ENCODE assay signal across 20 cellular contexts in the genomic region with DNA sequence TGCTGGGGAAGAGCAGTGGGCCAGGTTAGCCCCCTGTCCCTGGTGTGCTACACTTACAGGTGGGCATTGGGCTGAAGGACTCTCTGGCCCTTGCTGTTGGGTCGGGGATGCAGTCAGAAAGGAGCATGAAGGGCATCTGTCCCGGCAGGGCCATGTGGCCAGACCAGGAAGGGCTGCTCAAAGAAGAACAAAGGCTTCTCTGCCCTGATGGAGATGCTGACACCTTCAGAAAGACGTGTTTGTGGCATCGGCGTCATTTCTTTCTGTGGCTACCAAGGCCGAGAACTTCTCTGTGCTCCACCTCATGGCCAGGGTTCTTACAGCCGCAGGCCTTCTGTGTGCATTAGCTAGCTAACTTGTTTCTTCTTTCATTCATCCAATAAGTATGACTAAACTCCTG.
DNase-seq lines count a peak whose midpoint lies in the region; ATAC-seq lines count a peak whose summit lies in the region.
"Had no signal": no experiment of that assay in that cellular context is flagged by ENCODE, and none has a peak within 500 bp of the region (broad histone marks: within the 10 kb centered on the region; RNA-seq: fewer than 3 reads in every experiment).

No MANE protein-coding gene starts in this region.

- no peak overlapping the region for H3K4ac ChIP-seq in neuronal stem cell (ENCODE audit: low read length)

- H2BK5ac ChIP-seq in neuronal stem cell (ENCODE audit: low read length), result no peak overlapping the region

- H3K27ac ChIP-seq in neuronal stem cell (replicated peaks; ENCODE audit: low read length), result no peak overlapping the region
- H3K27ac ChIP-seq: HL-60, SJCRH30 had no signal

- H4K91ac ChIP-seq in neuronal stem cell (ENCODE audit: low read depth, low read length, poor library complexity), result no peak overlapping the region

- H3K9me3 ChIP-seq in neuronal stem cell (replicated peaks in 1 of 2; ENCODE audit: control insufficient read depth in 2 of 2, insufficient read depth in 1 of 2, low read depth in 1 of 2, low read length in 2 of 2), result no peaks in the 10 kb centered on the region
- H3K9me3 ChIP-seq: BE2C, SJCRH30 had no signal

- no peak overlapping the region for H3K23ac ChIP-seq in neuronal stem cell (ENCODE audit: low read depth, low read length, poor library complexity)

- H3K27ac Mint-ChIP-seq in activated CD8-positive, alpha-beta memory T cell treated with anti-CD3 and anti-CD28 coated beads, Interleukin-2, amount 10 ng/mL, durations not matched to agents 7 days and 5 days, result peak overlapping the region; percentile 34
- peak overlapping the region; percentile 75 to 85 for H3K27ac Mint-ChIP-seq in effector memory CD8-positive, alpha-beta T cell

- peak overlapping the region; percentile 45 for H3K18ac ChIP-seq in neuronal stem cell (ENCODE audit: low read length)

- no peaks in the 10 kb centered on the region for H3K36me3 Mint-ChIP-seq in activated CD8-positive, alpha-beta memory T cell treated with anti-CD3 and anti-CD28 coated beads, Interleukin-2, amount 10 ng/mL, durations not matched to agents 7 days and 5 days
- peaks cover 7% of the 10 kb centered on the region for H3K36me3 Mint-ChIP-seq in effector memory CD8-positive, alpha-beta T cell (ENCODE audit: insufficient read depth)

- no peak overlapping the region for H3K4me2 ChIP-seq in neuronal stem cell (ENCODE audit: insufficient read depth, low read length, poor library complexity, severe bottlenecking)

- H2BK15ac ChIP-seq in neuronal stem cell (ENCODE audit: low read length), result no peak overlapping the region

- DNase-seq in activated CD8-positive, alpha-beta memory T cell treated with anti-CD3 and anti-CD28 coated beads, Interleukin-2, amount 10 ng/mL, durations not matched to agents 7 days and 5 days, result no peak
- DNase-seq in activated CD8-positive, alpha-beta memory T cell treated with anti-CD3 and anti-CD28 coated beads, Interleukin-2, amount 50 U/mL, for 48 hours, result no peak
- DNase-seq in RPMI8226 (peak; percentile 13), neuronal stem cell (ENCODE audit: low spot score) (no peak), NCI-H526 (lab: John Stamatoyannopoulos, UW) (no peak)
- DNase-seq in effector memory CD8-positive, alpha-beta T cell, result peak in 1 of 3 experiments; percentile 9
- DNase-seq: 8988T, BE2C, DMS 273 treated with DMSO at 0.1 percent for 48 hours, H7, NCI-H1105, NCI-H1694, NCI-H345, NCI-H69, PC-3, SJCRH30 had no signal

- H3K9ac ChIP-seq in neuronal stem cell (ENCODE audit: low read depth, low read length, poor library complexity), result no peak overlapping the region

- no peaks in the 10 kb centered on the region for H3K27me3 Mint-ChIP-seq in activated CD8-positive, alpha-beta memory T cell treated with anti-CD3 and anti-CD28 coated beads, Interleukin-2, amount 10 ng/mL, durations not matched to agents 7 days and 5 days
- no peaks in the 10 kb centered on the region for H3K27me3 Mint-ChIP-seq in effector memory CD8-positive, alpha-beta T cell
- H3K27me3 Mint-ChIP-seq: IgD-negative memory B cell had no signal

- no peaks in the 10 kb centered on the region for H3K27me3 ChIP-seq in neuronal stem cell (ENCODE audit: control insufficient read depth in 3 of 3, insufficient read depth in 3 of 3, low read depth in 1 of 3, low read length in 3 of 3)
- H3K27me3 ChIP-seq: BE2C, SJCRH30 had no signal

- no peak overlapping the region for H3K4me3 Mint-ChIP-seq in activated CD8-positive, alpha-beta memory T cell treated with anti-CD3 and anti-CD28 coated beads, Interleukin-2, amount 10 ng/mL, durations not matched to agents 7 days and 5 days
- H3K4me3 Mint-ChIP-seq in effector memory CD8-positive, alpha-beta T cell, result peak overlapping the region in 1 of 2 donors; percentile 6
- H3K4me3 Mint-ChIP-seq: IgD-negative memory B cell had no signal

- no peak for ATAC-seq in activated CD8-positive, alpha-beta memory T cell treated with anti-CD3 and anti-CD28 coated beads, Interleukin-2, amount 10 ng/mL, durations not matched to agents 7 days and 5 days
- ATAC-seq in effector memory CD8-positive, alpha-beta T cell (replicated peaks), result peak; percentile 67
- ATAC-seq in GM21515 (IDR thresholded peaks at IDR 0.05; ENCODE audit: unreplicated experiment) (no peak), GM21390 (IDR thresholded peaks at IDR 0.05; ENCODE audit: unreplicated experiment) (no peak)
- ATAC-seq: PC-3 had no signal

- H4K8ac ChIP-seq in neuronal stem cell (ENCODE audit: low read depth, low read length), result no peak overlapping the region

- H3K4me1 ChIP-seq in neuronal stem cell (ENCODE audit: control insufficient read depth in 2 of 2, insufficient read depth in 1 of 2, low read depth in 1 of 2, low read length in 2 of 2), result no peaks in the 10 kb centered on the region
- H3K4me1 ChIP-seq: BE2C, SJCRH30 had no signal

- no peak overlapping the region for H3K4me3 ChIP-seq in neuronal stem cell (ENCODE audit: low read length in 2 of 2)
- H3K4me3 ChIP-seq: SJCRH30 had no signal

- no peak overlapping the region for H2AK5ac ChIP-seq in neuronal stem cell (ENCODE audit: low read depth, low read length)

- CTCF ChIA-PET in activated CD8-positive, alpha-beta memory T cell treated with anti-CD3 and anti-CD28 coated beads, Interleukin-2, amount 10 ng/mL, durations not matched to agents 7 days and 5 days (lab: Charles Lee), result no interaction called here

- peaks cover 5% of the 10 kb centered on the region for H3K4me1 Mint-ChIP-seq in activated CD8-positive, alpha-beta memory T cell treated with anti-CD3 and anti-CD28 coated beads, Interleukin-2, amount 10 ng/mL, durations not matched to agents 7 days and 5 days
- peaks cover 14 to 21% of the 10 kb centered on the region in 2 donors for H3K4me1 Mint-ChIP-seq in effector memory CD8-positive, alpha-beta T cell (ENCODE audit: low read depth in 2 of 2)

- no peaks in the 10 kb centered on the region for H3K79me1 ChIP-seq in neuronal stem cell (ENCODE audit: low read depth, low read length)

- H2BK12ac ChIP-seq in neuronal stem cell (ENCODE audit: low read length), result no peak overlapping the region

- H2BK120ac ChIP-seq in neuronal stem cell (ENCODE audit: low read depth, low read length), result no peak overlapping the region

- H3K9me3 Mint-ChIP-seq in activated CD8-positive, alpha-beta memory T cell treated with anti-CD3 and anti-CD28 coated beads, Interleukin-2, amount 10 ng/mL, durations not matched to agents 7 days and 5 days (ENCODE audit: low read depth), result no peaks in the 10 kb centered on the region
- no peaks in the 10 kb centered on the region for H3K9me3 Mint-ChIP-seq in effector memory CD8-positive, alpha-beta T cell
- H3K9me3 Mint-ChIP-seq: IgD-negative memory B cell had no signal

- peak overlapping the region; percentile 72 for H3K14ac ChIP-seq in neuronal stem cell (ENCODE audit: low read length)

- WGBS in neuronal stem cell (ENCODE audit: extremely low coverage in 2 of 2, insufficient read length in 2 of 2, insufficient replicate concordance in 1 of 2), 2 donors, result no CpG with 5 or more reads among the region's 7 CpGs

- H3K36me3 ChIP-seq in neuronal stem cell (replicated peaks in 1 of 2; ENCODE audit: control insufficient read depth in 2 of 2, insufficient read depth in 2 of 2, low read length in 2 of 2), result no peaks in the 10 kb centered on the region
- H3K36me3 ChIP-seq: BE2C, SJCRH30 had no signal

- H2AFZ ChIP-seq in neuronal stem cell (ENCODE audit: low read length), result no peak overlapping the region
